Comparison of ENCODE assay signal across 8 cellular contexts in genomic region chr3:149621218-149622005, GRCh38. TPM values are rescaled to one million over a fixed set of nuclear protein-coding genes. Genes with fewer than 3 reads are reported as not detected.
DNase-seq lines count a peak whose midpoint lies in the region; ATAC-seq and TF ChIP-seq lines count a peak whose summit lies in the region.

No MANE protein-coding gene starts in this region.

- DNase-seq in cardiac muscle cell (ENCODE audit: low read depth in 1 of 2, low spot score in 1 of 2): peak; percentile 18 to 87
- DNase-seq in left ventricle myocardium superior: no peak
- no peak for DNase-seq in ascending aorta (ENCODE audit: low spot score in 2 of 2)
- DNase-seq in osteocyte (ENCODE audit: extremely low spot score, unreplicated experiment): no peak
- DNase-seq in Karpas-422: no peak
- DNase-seq in caudate nucleus (lab: John Stamatoyannopoulos, UW): no peak
- no peak for DNase-seq in NCI-H1417 treated with DMSO at 0.1 percent for 48 hours (lab: John Stamatoyannopoulos, UW)

- H3K27ac ChIP-seq in cardiac muscle cell (peak overlapping the region; percentile 84), ascending aorta (peak overlapping the region; percentile 85 to 86), Karpas-422 (ENCODE audit: low read length) (no peak overlapping the region), caudate nucleus (ENCODE audit: low read depth, low read length) (no peak overlapping the region)

- H3K9me3 ChIP-seq in cardiac muscle cell (ENCODE audit: low read depth) (no peaks in the 10 kb centered on the region), ascending aorta (no peaks in the 10 kb centered on the region), Karpas-422 (ENCODE audit: low read length) (no peaks in the 10 kb centered on the region)

- H3K9ac ChIP-seq in Karpas-422 (ENCODE audit: low read length): no peak overlapping the region

- H3K9me3 Mint-ChIP-seq in osteocyte (ENCODE audit: unreplicated experiment): no peaks in the 10 kb centered on the region

- no peak for ATAC-seq in left ventricle myocardium superior
- peak; percentile 79 for ATAC-seq in HG03432 (IDR thresholded peaks at IDR 0.05; ENCODE audit: unreplicated experiment)

- H3K27me3 ChIP-seq in cardiac muscle cell: no peaks in the 10 kb centered on the region
- H3K27me3 ChIP-seq in ascending aorta: no peaks in the 10 kb centered on the region
- H3K27me3 ChIP-seq in Karpas-422 (ENCODE audit: low read length): no peaks in the 10 kb centered on the region

- H3K4me3 ChIP-seq in cardiac muscle cell (no peak overlapping the region), ascending aorta (peak overlapping the region; percentile 0 to 2), Karpas-422 (ENCODE audit: low read length) (no peak overlapping the region)

- H3K4me2 ChIP-seq in Karpas-422 (ENCODE audit: low read depth, low read length, poor library complexity, severe bottlenecking): no peak overlapping the region

- H3K27me3 Mint-ChIP-seq in osteocyte (ENCODE audit: unreplicated experiment): no peaks in the 10 kb centered on the region

- peaks cover 76% of the 10 kb centered on the region for H3K4me1 Mint-ChIP-seq in osteocyte (ENCODE audit: unreplicated experiment)

- H3K4me1 ChIP-seq in cardiac muscle cell (ENCODE audit: low read depth) (peaks cover 45% of the 10 kb centered on the region), ascending aorta (peaks cover 23 to 76% of the 10 kb centered on the region in 2 donors), Karpas-422 (ENCODE audit: low read length) (no peaks in the 10 kb centered on the region)

- H3K9me2 ChIP-seq in Karpas-422 (replicated peaks; ENCODE audit: insufficient read depth, low read length): no peaks in the 10 kb centered on the region

- no peak overlapping the region for H2AFZ ChIP-seq in Karpas-422 (ENCODE audit: low read length)

- H3K36me3 Mint-ChIP-seq in osteocyte (ENCODE audit: unreplicated experiment): peaks cover 2% of the 10 kb centered on the region

- no peak for TF ChIP-seq CTCF in cardiac muscle cell (IDR thresholded peaks at IDR 0.05; ENCODE audit: low read depth, low read length)
- no peak for TF ChIP-seq CTCF in ascending aorta (IDR thresholded peaks at IDR 0.05)
- TF ChIP-seq CTCF in osteocyte (IDR thresholded peaks at IDR 0.05): no peak

- no peaks in the 10 kb centered on the region for H3K36me3 ChIP-seq in cardiac muscle cell
- H3K36me3 ChIP-seq in ascending aorta: no peaks in the 10 kb centered on the region
- H3K36me3 ChIP-seq in Karpas-422 (ENCODE audit: insufficient read depth, low read length): no peaks in the 10 kb centered on the region

- H3K27ac Mint-ChIP-seq in osteocyte (ENCODE audit: unreplicated experiment): peak overlapping the region; percentile 95

- no peaks in the 10 kb centered on the region for H4K20me1 ChIP-seq in Karpas-422 (ENCODE audit: insufficient read depth, low read depth, low read length)

- H3K79me2 ChIP-seq in Karpas-422 (ENCODE audit: low read length): no peaks in the 10 kb centered on the region

- intact Hi-C loops in left ventricle myocardium superior (cut with micrococcal nuclease): no loop called here
- intact Hi-C loops in ascending aorta (cut with DNase I): no loop called here

- H3K4me3 Mint-ChIP-seq in osteocyte (ENCODE audit: unreplicated experiment): peak overlapping the region; percentile 27

RNA-seq across cellular contexts. Expression of gene WWTR1, which starts 36.4 kb away (rescaled TPM):
- total RNA-seq in cardiac muscle cell (55.0 and 69.1 TPM in 2 replicates), left ventricle myocardium superior (40.0 TPM), ascending aorta (282 TPM), osteocyte (116 and 120 TPM in 2 replicates)
- polyA plus RNA-seq in cardiac muscle cell: 54.8 and 80.6 TPM in 2 replicates
- 0.11 TPM in 1 of 2 replicates, not detected in the other for total RNA-seq in Karpas-422 (2014; rRNA removed; shearing (Covaris generic); ENCODE audit: low replicate concordance)

Comparison
In these comparisons a context has a peak if more than half of its experiments do, and no peak if none do; other contexts are left out.
1. DNase-seq: peak in cardiac muscle cell (2 of 2); none in left ventricle myocardium superior (single experiment), ascending aorta (0 of 2), osteocyte (single experiment), Karpas-422 (single experiment), caudate nucleus (0 of 61) and NCI-H1417 treated with DMSO at 0.1 percent for 48 hours (single experiment).
2. H3K27ac ChIP-seq: peak in cardiac muscle cell (single experiment) and ascending aorta (2 of 2); none in Karpas-422 (single experiment) and caudate nucleus (single experiment).
3. H3K4me3 ChIP-seq: peak in ascending aorta (2 of 2); none in cardiac muscle cell (single experiment) and Karpas-422 (single experiment).
4. RNA of gene WWTR1, which starts 36.4 kb away (total RNA-seq): 282 TPM in ascending aorta (single experiment), 116 to 120 TPM in osteocyte, 55.0 to 69.1 TPM in cardiac muscle cell and 40.0 TPM in left ventricle myocardium superior (single experiment); 0.11 TPM in Karpas-422; every median in the first group is over 10 times any median in the second.